In the genomic region with DNA sequence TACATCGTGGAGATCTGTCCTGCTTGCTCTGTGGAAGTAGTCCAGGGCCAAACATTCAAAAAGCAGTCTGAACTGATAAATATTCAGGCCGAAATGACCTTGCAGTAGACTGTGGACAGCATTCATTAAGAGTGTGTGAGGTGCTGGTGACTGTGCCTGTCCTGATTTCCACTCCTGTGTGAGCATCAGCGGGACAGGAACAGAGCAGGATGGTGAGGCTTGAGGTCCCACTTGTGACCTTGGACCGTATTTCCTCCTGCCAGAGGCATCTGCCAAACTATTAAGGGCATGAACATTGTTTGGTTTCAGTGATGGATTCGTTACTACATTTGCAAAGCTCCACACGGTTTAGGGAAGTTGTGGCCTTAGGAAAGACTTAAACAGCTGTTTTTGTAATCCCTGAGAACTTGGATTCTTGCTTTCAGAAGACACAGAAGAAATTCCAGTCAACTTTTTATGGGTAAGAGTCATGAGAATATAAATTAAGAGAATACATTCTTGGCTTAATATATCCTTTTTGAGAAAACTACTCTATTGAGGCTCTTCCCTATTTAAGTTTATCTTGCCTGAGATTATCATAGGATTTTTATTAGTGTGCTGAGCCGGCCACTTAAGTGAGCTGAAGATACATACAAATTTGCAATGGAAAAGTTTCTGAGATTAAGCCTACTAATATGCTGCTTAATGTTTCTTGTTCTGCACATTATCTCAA, we compare ENCODE assay signal across 9 cellular contexts. TPM values are rescaled to one million over a fixed set of nuclear protein-coding genes. Genes with fewer than 3 reads are reported as not detected.
DNase-seq lines count a peak whose midpoint lies in the region; ATAC-seq, FAIRE-seq and TF ChIP-seq lines count a peak whose summit lies in the region.
"Had no signal": no experiment of that assay in that cellular context is flagged by ENCODE, and none has a peak within 500 bp of the region (broad histone marks: within the 10 kb centered on the region; RNA-seq: fewer than 3 reads in every experiment).

No MANE protein-coding gene starts in this region.

- TF ChIP-seq EP300 in HepG2 (IDR thresholded peaks at IDR 0.05; ENCODE audit: low read depth in 2 of 2, low read length in 2 of 2): no peak
- TF ChIP-seq EP300 in HepG2 (CRISPR knock-in tag; IDR thresholded peaks at IDR 0.05; ENCODE audit: borderline replicate concordance): no peak

- 12 to 16% (median 14%) methylated on average over 7 of the region's 7 CpGs for WGBS in adrenal gland, 4 donors
- 46% methylated on average over 7 of the region's 7 CpGs for WGBS in HepG2 (ENCODE audit: low lambda C conversion rate)

- POLR2A ChIA-PET in HepG2 (lab: Yijun Ruan, JAX): no interaction called here

- H3K4me3 ChIP-seq in adrenal gland: no peak overlapping the region
- H3K4me3 ChIP-seq in HepG2 (replicated peaks in 1 of 3; ENCODE audit: insufficient read depth in 1 of 3, low read depth in 2 of 3, low read length in 3 of 3): no peak overlapping the region
- H3K4me3 ChIP-seq: colonic mucosa had no signal

- CTCF ChIA-PET in HepG2 (lab: Yijun Ruan, JAX; ENCODE audit: low intra/inter-chr PET ratio, low total read pairs): no interaction called here

- H3K4me1 ChIP-seq in adrenal gland (replicated peaks in 1 of 2) (peaks cover 25 to 56% of the 10 kb centered on the region in 2 donors), HepG2 (ENCODE audit: insufficient read depth, low read length) (peaks cover 74% of the 10 kb centered on the region)
- H3K4me1 ChIP-seq: colonic mucosa had no signal

- DNase-seq in adrenal gland: peak in 6 of 7 donors; percentile 43 to 78 (median 62)
- DNase-seq in HepG2 (ENCODE audit: low spot score): no peak
- no peak for DNase-seq in substantia nigra (lab: John Stamatoyannopoulos, UW)
- no peak for DNase-seq in NCI-H526 (lab: John Stamatoyannopoulos, UW)
- DNase-seq in NCI-H2196 treated with DMSO at 0.1 percent for 48 hours (lab: John Stamatoyannopoulos, UW; ENCODE audit: unreplicated experiment): no peak
- DNase-seq: colonic mucosa, NCI-H1417 treated with DMSO at 0.1 percent for 48 hours had no signal

- in situ Hi-C loops in HepG2 (cut with HindIII; ENCODE audit: extremely low pct_ligation_motif_present, low pct_unique_long_range_greater_than_20kb): no loop called here

- no peak overlapping the region for H2AFZ ChIP-seq in HepG2 (ENCODE audit: low read length)

- no peaks in the 10 kb centered on the region for H3K9me3 ChIP-seq in KOPT-K1 (ENCODE audit: insufficient read depth, low read length, poor library complexity, severe bottlenecking)
- H3K9me3 ChIP-seq in adrenal gland (replicated peaks in 1 of 3): no peaks in the 10 kb centered on the region
- no peaks in the 10 kb centered on the region for H3K9me3 ChIP-seq in HepG2 (ENCODE audit: low read length)
- H3K9me3 ChIP-seq: colonic mucosa had no signal

- no peak for FAIRE-seq in HepG2 (lab: Jason Lieb, UNC)

- BruUV-seq in HepG2 (replicated peaks; lab: Mats Ljungman, UMichigan): no TSS peak

- ATAC-seq in HepG2 (peak; percentile 76), HG03108 (IDR thresholded peaks at IDR 0.05; ENCODE audit: unreplicated experiment) (no peak)

- intact Hi-C loops in adrenal gland (cut with DNase I): no loop called here
- intact Hi-C loops in HepG2 (cut with micrococcal nuclease; ENCODE audit: unreplicated experiment): no loop called here

- H3K27ac ChIP-seq in KOPT-K1 (ENCODE audit: low read depth, low read length, poor library complexity, severe bottlenecking): peak overlapping the region; percentile 54
- H3K27ac ChIP-seq in adrenal gland: peak overlapping the region in 3 of 5 donors; percentile 52 to 74 (median 64)
- peak overlapping the region; percentile 46 for H3K27ac ChIP-seq in HepG2 (ENCODE audit: extremely low read length, insufficient read depth, low read length)
- peak overlapping the region; percentile 31 for H3K27ac ChIP-seq in substantia nigra (ENCODE audit: low read depth, low read length, poor library complexity, severe bottlenecking)
- H3K27ac ChIP-seq: colonic mucosa had no signal

- H3K9ac ChIP-seq in HepG2 (ENCODE audit: insufficient read depth, low read depth, low read length): 0 out of 2 replicates have a peak overlapping the region, but pooled peaks have one; percentile 7

- no peaks in the 10 kb centered on the region for H4K20me1 ChIP-seq in HepG2 (ENCODE audit: insufficient read depth, low read length)

- peak overlapping the region; percentile 38 for H3K4me2 ChIP-seq in HepG2 (ENCODE audit: low read depth, low read length)

- H3K79me2 ChIP-seq in HepG2 (ENCODE audit: insufficient read depth, low read length): peaks cover 95% of the 10 kb centered on the region

- TF ChIP-seq RAD21 in HepG2 (CRISPR knock-in tag; IDR thresholded peaks at IDR 0.05): no peak

- no peak for TF ChIP-seq CTCF in adrenal gland (IDR thresholded peaks at IDR 0.05)
- no peak for TF ChIP-seq CTCF in HepG2 (CRISPR knock-in tag; IDR thresholded peaks at IDR 0.05)

- H3K27me3 ChIP-seq in adrenal gland (no peaks in the 10 kb centered on the region), HepG2 (ENCODE audit: control insufficient read depth in 1 of 2, insufficient read depth in 2 of 2, low read length in 2 of 2) (no peaks in the 10 kb centered on the region)
- H3K27me3 ChIP-seq: colonic mucosa had no signal

- TF ChIP-seq POLR2A in adrenal gland (IDR thresholded peaks at IDR 0.05) (no peak), HepG2 (IDR thresholded peaks at IDR 0.05; ENCODE audit: insufficient read depth in 1 of 2, low read depth in 2 of 2, low read length in 2 of 2) (no peak)

- H3K36me3 ChIP-seq in KOPT-K1 (ENCODE audit: insufficient read depth, low read length): no peaks in the 10 kb centered on the region
- no peaks in the 10 kb centered on the region for H3K36me3 ChIP-seq in adrenal gland (replicated peaks in 1 of 2)
- no peaks in the 10 kb centered on the region for H3K36me3 ChIP-seq in HepG2 (replicated peaks in 1 of 2; ENCODE audit: control insufficient read depth in 1 of 2, insufficient read depth in 2 of 2, low read length in 2 of 2)
- H3K36me3 ChIP-seq: colonic mucosa had no signal

TF ChIP-seq in HepG2, 621 proteins besides CTCF, POLR2A, EP300 and RAD21 (continues in another document):
- TF ChIP-seq, protein P1, sequence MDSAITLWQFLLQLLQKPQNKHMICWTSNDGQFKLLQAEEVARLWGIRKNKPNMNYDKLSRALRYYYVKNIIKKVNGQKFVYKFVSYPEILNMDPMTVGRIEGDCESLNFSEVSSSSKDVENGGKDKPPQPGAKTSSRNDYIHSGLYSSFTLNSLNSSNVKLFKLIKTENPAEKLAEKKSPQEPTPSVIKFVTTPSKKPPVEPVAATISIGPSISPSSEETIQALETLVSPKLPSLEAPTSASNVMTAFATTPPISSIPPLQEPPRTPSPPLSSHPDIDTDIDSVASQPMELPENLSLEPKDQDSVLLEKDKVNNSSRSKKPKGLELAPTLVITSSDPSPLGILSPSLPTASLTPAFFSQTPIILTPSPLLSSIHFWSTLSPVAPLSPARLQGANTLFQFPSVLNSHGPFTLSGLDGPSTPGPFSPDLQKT (CRISPR knock-in tag; IDR thresholded peaks at IDR 0.05; ENCODE audit: borderline replicate concordance): no peak
- TF ChIP-seq ZNF24 (IDR thresholded peaks at IDR 0.05): no peak
- TF ChIP-seq MNT (IDR thresholded peaks at IDR 0.05): no peak
- peak; percentile 17; the same call in 1 of the 2 replicates for TF ChIP-seq HNF4A (CRISPR knock-in tag; IDR thresholded peaks at IDR 0.05)
- no peak for TF ChIP-seq RAD51 (IDR thresholded peaks at IDR 0.05; ENCODE audit: borderline replicate concordance)
- no peak for TF ChIP-seq CCAR2 (optimal IDR thresholded peaks at IDR 0.05; ENCODE audit: low read depth, low read length)

RNA-seq across cellular contexts. Expression of gene CCNY, which starts 32.9 kb away (rescaled TPM):
- 10 to 100 TPM; 30.4 to 87.0 (median 55.5) TPM for total RNA-seq in adrenal gland
- polyA plus RNA-seq in adrenal gland: 10 to 100 TPM; 18.3 to 67.9 (median 19.9) TPM
- total RNA-seq in HepG2 (2016; rRNA removed; fragmentation: Illumina TruSeq; extraction: Trizol): 54.7 and 63.6 TPM in 2 replicates
- total RNA-seq in HepG2 (2016; cell fraction: cytosol; rRNA removed; fragmentation: Illumina TruSeq; extraction: Trizol; ENCODE audit: low read depth): 18.1 and 25.9 TPM in 2 replicates
- 53.9 and 58.9 TPM in 2 replicates for total RNA-seq in HepG2 (2016; cell fraction: insoluble cytoplasmic fraction; rRNA removed; fragmentation: Illumina TruSeq; extraction: Trizol)
- total RNA-seq in HepG2 (2016; cell fraction: membrane; rRNA removed; fragmentation: Illumina TruSeq; extraction: Trizol): 49.7 and 54.2 TPM in 2 replicates
- total RNA-seq in HepG2 (2016; cell fraction: nucleus; rRNA removed; fragmentation: Illumina TruSeq; extraction: Trizol): 31.8 and 32.4 TPM in 2 replicates
- polyA plus RNA-seq in HepG2 (2011; rRNA removed): 46.4 and 48.2 TPM in 2 replicates
- polyA plus RNA-seq in HepG2 (2011; cell fraction: cytosol; rRNA removed): 27.7 and 34.1 TPM in 2 replicates
- polyA plus RNA-seq in HepG2 (2011; cell fraction: nucleus; rRNA removed): 12.4 and 14.5 TPM in 2 replicates
- 49.5 and 71.9 TPM in 2 replicates for polyA plus RNA-seq in HepG2 (2012)
- 25.8 and 27.0 TPM in 2 replicates for polyA plus RNA-seq in HepG2 (2016; cell fraction: cytosol; fragmentation: Illumina TruSeq; extraction: Trizol; ENCODE audit: low read depth)
- polyA plus RNA-seq in HepG2 (2016; cell fraction: insoluble cytoplasmic fraction; fragmentation: Illumina TruSeq; extraction: Trizol; ENCODE audit: low read depth): 74.5 and 85.3 TPM in 2 replicates
- 59.1 and 60.1 TPM in 2 replicates for polyA plus RNA-seq in HepG2 (2016; cell fraction: membrane; fragmentation: Illumina TruSeq; extraction: Trizol; ENCODE audit: low read depth)
- polyA plus RNA-seq in HepG2 (2016; cell fraction: nucleus; fragmentation: Illumina TruSeq; extraction: Trizol; ENCODE audit: insufficient read depth, low read depth): 48.6 and 48.7 TPM in 2 replicates
- 42.9 and 44.3 TPM in 2 replicates for polyA minus RNA-seq in HepG2 (2011; rRNA and poly(A)+ RNA removed; ENCODE audit: low replicate concordance)
- polyA minus RNA-seq in HepG2 (2011; cell fraction: cytosol; rRNA and poly(A)+ RNA removed): 25.1 and 33.3 TPM in 2 replicates
- 27.3 and 40.3 TPM in 2 replicates for polyA minus RNA-seq in HepG2 (2011; cell fraction: nucleus; rRNA and poly(A)+ RNA removed)

Comparison
In these comparisons a context has a peak if more than half of its experiments do, and no peak if none do; other contexts are left out.
1. DNase-seq: peak in adrenal gland (6 of 7); none in HepG2 (single experiment), substantia nigra (0 of 49), NCI-H526 (0 of 2) and NCI-H2196 treated with DMSO at 0.1 percent for 48 hours (single experiment).
2. Peak in every context shown above with its lines, with median percentiles within 50 percentile points of each other: H3K27ac ChIP-seq.